In the genomic region with DNA sequence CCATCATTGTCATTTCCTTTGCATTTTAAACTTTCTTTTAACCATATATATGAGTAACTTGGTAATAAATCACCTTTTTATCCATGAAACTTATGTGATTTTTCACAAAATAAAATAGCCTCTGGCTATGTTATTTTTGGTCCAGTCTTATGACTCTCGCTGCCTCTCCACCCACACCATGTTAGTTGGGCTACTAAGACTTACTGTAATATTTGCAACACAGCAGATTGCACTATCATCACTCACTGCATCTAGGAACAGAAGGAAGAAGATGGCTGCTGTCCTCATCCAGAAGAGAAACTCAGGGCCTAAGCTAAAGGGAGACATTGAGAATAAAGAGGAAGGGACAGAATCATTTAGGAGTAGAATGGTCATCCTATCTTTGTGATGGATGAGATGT, we compare ENCODE assay signal across 34 cellular contexts. TPM values are rescaled to one million over a fixed set of nuclear protein-coding genes. Genes with fewer than 3 reads are reported as not detected.
"Had no signal": no experiment of that assay in that cellular context is flagged by ENCODE, and none has a peak within 500 bp of the region (broad histone marks: within the 10 kb centered on the region; RNA-seq: fewer than 3 reads in every experiment).

No MANE protein-coding gene starts in this region.

- H3K4me3 Mint-ChIP-seq: activated B cell treated with CpG ODN at 0.5 μM for 24 hours; activated CD8-positive, alpha-beta T cell treated with anti-CD3 and anti-CD28 coated beads for 36 hours; activated naive CD8-positive, alpha-beta T cell; activated T-cell treated with anti-CD3 and anti-CD28 coated beads, Interleukin-2, amount 50 U/mL, for 4 hours; activated T-helper 17 cell treated with anti-CD3 and anti-CD28 coated beads, Interleukin-2, amount 50 U/mL, for 72 hours; central memory CD8-positive, alpha-beta T cell; T-helper 17 cell; T-helper 2 cell treated with Interferon-gamma antibody and Interleukin-4, amounts not matched to agents 5 μg/mL and 100 μg/mL, for 36 hours had no signal

- H3K27ac Mint-ChIP-seq: activated B cell treated with CpG ODN at 0.5 μM for 24 hours; activated CD8-positive, alpha-beta T cell treated with anti-CD3 and anti-CD28 coated beads for 36 hours; activated naive CD8-positive, alpha-beta T cell; activated T-helper 17 cell treated with anti-CD3 and anti-CD28 coated beads, Interleukin-2, amount 50 U/mL, for 72 hours; T-helper 17 cell; T-helper 2 cell treated with Interferon-gamma antibody and Interleukin-4, amounts not matched to agents 5 μg/mL and 100 μg/mL, for 36 hours had no signal

- ATAC-seq: activated CD4-positive, CD25-positive, alpha-beta regulatory T cell treated with anti-CD3 and anti-CD28 coated beads, Interleukin-2, amount 50 U/mL, for 24 hours; activated CD8-positive, alpha-beta T cell treated with anti-CD3 and anti-CD28 coated beads for 36 hours; activated T-cell treated with anti-CD3 and anti-CD28 coated beads, Interleukin-2, amount 50 U/mL, for 4 hours; activated T-helper 17 cell treated with anti-CD3 and anti-CD28 coated beads, Interleukin-2, amount 50 U/mL, for 72 hours; gastrocnemius medialis; T-helper 17 cell had no signal

- H3K36me3 Mint-ChIP-seq: activated naive CD8-positive, alpha-beta T cell had no signal

- H3K9me3 Mint-ChIP-seq: activated B cell treated with CpG ODN at 0.5 μM for 24 hours; activated CD8-positive, alpha-beta T cell treated with anti-CD3 and anti-CD28 coated beads for 36 hours; activated T-cell treated with anti-CD3 and anti-CD28 coated beads, Interleukin-2, amount 50 U/mL, for 4 hours; activated T-helper 17 cell treated with anti-CD3 and anti-CD28 coated beads, Interleukin-2, amount 50 U/mL, for 72 hours; central memory CD8-positive, alpha-beta T cell; T-helper 2 cell treated with Interferon-gamma antibody and Interleukin-4, amounts not matched to agents 5 μg/mL and 100 μg/mL, for 36 hours had no signal

- FAIRE-seq: astrocyte, bronchial epithelial cell, endometrium, endothelial cell of umbilical vein had no signal

- H3K4me3 ChIP-seq: colonic mucosa, esophagus squamous epithelium, gastrocnemius medialis had no signal

- H3K4me1 Mint-ChIP-seq: activated B cell treated with CpG ODN at 0.5 μM for 24 hours; activated T-helper 17 cell treated with anti-CD3 and anti-CD28 coated beads, Interleukin-2, amount 50 U/mL, for 72 hours; central memory CD8-positive, alpha-beta T cell had no signal

- H3K27me3 ChIP-seq: brain microvascular endothelial cell, colonic mucosa, gastrocnemius medialis had no signal

- H3K27ac ChIP-seq: brain microvascular endothelial cell, colonic mucosa, epithelial cell of prostate, esophagus squamous epithelium, gastrocnemius medialis, WERI-Rb-1 had no signal

- H3K4me1 ChIP-seq: colonic mucosa, esophagus squamous epithelium, gastrocnemius medialis had no signal

- DNase-seq: activated B cell treated with CpG ODN at 0.5 μM for 24 hours; activated CD4-positive, alpha-beta T cell treated with anti-CD3 and anti-CD28 coated beads for 48 hours; activated CD4-positive, alpha-beta T cell treated with anti-CD3 and anti-CD28 coated beads, Interleukin-2, amount 50 U/mL, for 1 hour; activated CD4-positive, alpha-beta T cell treated with anti-CD3 and anti-CD28 coated beads, Interleukin-2, amount 50 U/mL, for 48 hours; activated CD8-positive, alpha-beta memory T cell treated with anti-CD3 and anti-CD28 coated beads for 24 hours; activated CD8-positive, alpha-beta T cell treated with anti-CD3 and anti-CD28 coated beads for 36 hours; activated effector memory CD4-positive, alpha-beta T cell treated with Interleukin-2 at 50 U/mL for 16 hours; activated gamma-delta T cell treated with Interleukin-2 at 50 U/mL for 16 hours; activated naive CD4-positive, alpha-beta T cell treated with anti-CD3 and anti-CD28 coated beads, Interleukin-2, amount 50 U/mL, for 16 hours; activated naive CD4-positive, alpha-beta T cell treated with Interleukin-2 at 50 U/mL for 16 hours; activated T-cell treated with anti-CD3 and anti-CD28 coated beads, Interleukin-2, amount 50 U/mL, for 4 hours; amniotic stem cell; anterior cingulate cortex; brain microvascular endothelial cell; colonic mucosa; effector CD8-positive, alpha-beta T cell; esophagus squamous epithelium; foreskin fibroblast; gastrocnemius medialis; glutamatergic neuron; T-helper 1 cell; T-helper 17 cell; T1000; WERI-Rb-1 had no signal

- H3K36me3 ChIP-seq: brain microvascular endothelial cell, colonic mucosa, esophagus squamous epithelium, gastrocnemius medialis had no signal

- H3K27me3 Mint-ChIP-seq: activated naive CD8-positive, alpha-beta T cell; activated T-helper 17 cell treated with anti-CD3 and anti-CD28 coated beads, Interleukin-2, amount 50 U/mL, for 72 hours; central memory CD8-positive, alpha-beta T cell; T-helper 17 cell had no signal

- H3K9me3 ChIP-seq: colonic mucosa, esophagus squamous epithelium, gastrocnemius medialis had no signal

RNA-seq across cellular contexts. Expression of gene B4GALNT3, which starts 12.6 kb away (rescaled TPM):
- total RNA-seq: activated B cell treated with CpG ODN at 0.5 μM for 24 hours, endothelial cell of umbilical vein had no signal
